In genomic region chr22:40951795-40952602, GRCh38 we compare ENCODE assay signal across 1 cellular context.
TF ChIP-seq lines count a peak whose summit lies in the region.

No MANE protein-coding gene starts in this region.

TF ChIP-seq in GM23338, 12 proteins besides CTCF, POLR2A, EP300 and RAD21 (continued from another document):
- TF ChIP-seq EZH2 (IDR thresholded peaks at IDR 0.05; ENCODE audit: low read depth, unreplicated experiment) (no peak), NANOG (IDR thresholded peaks at IDR 0.05; ENCODE audit: borderline replicate concordance) (no peak), ZNF331 (CRISPR knock-in tag; IDR thresholded peaks at IDR 0.05; ENCODE audit: low read depth) (no peak), STAT1 (IDR thresholded peaks at IDR 0.05; ENCODE audit: unreplicated experiment) (no peak)
- TF ChIP-seq, protein P1, sequence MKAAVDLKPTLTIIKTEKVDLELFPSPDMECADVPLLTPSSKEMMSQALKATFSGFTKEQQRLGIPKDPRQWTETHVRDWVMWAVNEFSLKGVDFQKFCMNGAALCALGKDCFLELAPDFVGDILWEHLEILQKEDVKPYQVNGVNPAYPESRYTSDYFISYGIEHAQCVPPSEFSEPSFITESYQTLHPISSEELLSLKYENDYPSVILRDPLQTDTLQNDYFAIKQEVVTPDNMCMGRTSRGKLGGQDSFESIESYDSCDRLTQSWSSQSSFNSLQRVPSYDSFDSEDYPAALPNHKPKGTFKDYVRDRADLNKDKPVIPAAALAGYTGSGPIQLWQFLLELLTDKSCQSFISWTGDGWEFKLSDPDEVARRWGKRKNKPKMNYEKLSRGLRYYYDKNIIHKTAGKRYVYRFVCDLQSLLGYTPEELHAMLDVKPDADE (IDR thresholded peaks at IDR 0.05) = no peak
